14 cellular contexts compared by ENCODE assay signal in genomic region chr6:69789573-69789972, GRCh38. TPM values are rescaled to one million over a fixed set of nuclear protein-coding genes. Genes with fewer than 3 reads are reported as not detected.
DNase-seq lines count a peak whose midpoint lies in the region; ATAC-seq and TF ChIP-seq lines count a peak whose summit lies in the region.
"Had no signal": no experiment of that assay in that cellular context is flagged by ENCODE, and none has a peak within 500 bp of the region (broad histone marks: within the 10 kb centered on the region; RNA-seq: fewer than 3 reads in every experiment).

No MANE protein-coding gene starts in this region.

- ATAC-seq in GM18907 (IDR thresholded peaks at IDR 0.05; ENCODE audit: unreplicated experiment) (peak; percentile 36), HG02885 (IDR thresholded peaks at IDR 0.05; ENCODE audit: poor library complexity, unreplicated experiment) (peak; percentile 41), upper lobe of right lung (peak; percentile 20), lower lobe of right lung (no peak)
- ATAC-seq: stimulated activated naive CD8-positive, alpha-beta T cell treated with anti-CD3 and anti-CD28 coated beads, Interleukin-15, amount 100 ng/mL, for 72 hours had no signal

- H3K27me3 ChIP-seq in upper lobe of right lung (no peaks in the 10 kb centered on the region), lower lobe of right lung (ENCODE audit: low read depth) (no peaks in the 10 kb centered on the region)
- no peaks in the 10 kb centered on the region for H3K27me3 ChIP-seq in effector memory CD4-positive, alpha-beta T cell (replicated peaks; ENCODE audit: control insufficient read depth, insufficient read depth, low read length, poor library complexity, severe bottlenecking)

- DNase-seq in NB4 (ENCODE audit: low read depth): peak; percentile 16
- DNase-seq in upper lobe of right lung: no peak
- no peak for DNase-seq in activated CD4-positive, alpha-beta T cell treated with anti-CD3 and anti-CD28 coated beads, Interleukin-2, amount 50 U/mL, for 1 hour
- DNase-seq in effector memory CD4-positive, alpha-beta T cell: no peak
- no peak for DNase-seq in lower lobe of right lung
- DNase-seq: foreskin melanocyte; mesendoderm; NCI-H2081; SHP77 treated with DMSO at 0.1 percent for 48 hours; stimulated activated naive CD8-positive, alpha-beta T cell treated with anti-CD3 and anti-CD28 coated beads, Interleukin-15, amount 100 ng/mL, for 72 hours had no signal

- no peak for TF ChIP-seq POLR2A in NB4 (IDR thresholded peaks at IDR 0.05; ENCODE audit: extremely low read depth, insufficient read length)

- peaks cover 8% of the 10 kb centered on the region for H3K36me3 ChIP-seq in upper lobe of right lung
- no peaks in the 10 kb centered on the region for H3K36me3 ChIP-seq in effector memory CD4-positive, alpha-beta T cell (ENCODE audit: control insufficient read depth, insufficient read depth, low read length)
- H3K36me3 ChIP-seq in lower lobe of right lung: peaks cover 13% of the 10 kb centered on the region

- H3K4me1 ChIP-seq in upper lobe of right lung (no peaks in the 10 kb centered on the region), lower lobe of right lung (peaks cover 39% of the 10 kb centered on the region)
- no peaks in the 10 kb centered on the region for H3K4me1 ChIP-seq in effector memory CD4-positive, alpha-beta T cell (ENCODE audit: control insufficient read depth, insufficient read depth, low read length, poor library complexity, severe bottlenecking)

- no peaks in the 10 kb centered on the region for H3K9me3 ChIP-seq in upper lobe of right lung
- H3K9me3 ChIP-seq in effector memory CD4-positive, alpha-beta T cell (ENCODE audit: control insufficient read depth, low read length): no peaks in the 10 kb centered on the region
- H3K9me3 ChIP-seq in lower lobe of right lung: no peaks in the 10 kb centered on the region

- intact Hi-C loops in upper lobe of right lung (cut with DNase I): no loop called here
- intact Hi-C loops in lower lobe of right lung (cut with DNase I): no loop called here

- H3K4me3 ChIP-seq in NB4 (ENCODE audit: low read depth, low read length) (no peak overlapping the region), upper lobe of right lung (no peak overlapping the region), lower lobe of right lung (no peak overlapping the region)
- H3K4me3 ChIP-seq in effector memory CD4-positive, alpha-beta T cell (ENCODE audit: insufficient read depth, low read depth, low read length, poor library complexity, severe bottlenecking): no peak overlapping the region

- TF ChIP-seq CTCF in NB4 (IDR thresholded peaks at IDR 0.05; ENCODE audit: low read depth, low read length) (no peak), upper lobe of right lung (IDR thresholded peaks at IDR 0.05) (no peak), lower lobe of right lung (IDR thresholded peaks at IDR 0.05) (no peak)

- H3K27ac ChIP-seq in upper lobe of right lung (no peak overlapping the region), lower lobe of right lung (no peak overlapping the region)
- H3K27ac ChIP-seq in effector memory CD4-positive, alpha-beta T cell (ENCODE audit: insufficient read depth, low read length, poor library complexity, severe bottlenecking): no peak overlapping the region
- H3K27ac ChIP-seq: HL-60, VCaP had no signal

RNA-seq across cellular contexts. Expression of gene LMBRD1, which starts 7.2 kb away (rescaled TPM):
- total RNA-seq in upper lobe of right lung (66.7 TPM), lower lobe of right lung (68.0 TPM)

Comparison
In these comparisons a context has a peak if more than half of its experiments do, and no peak if none do; other contexts are left out.
1. ATAC-seq: peak in GM18907 (single experiment), HG02885 (single experiment) and upper lobe of right lung (single experiment); none in lower lobe of right lung (0 of 2).